Comparison of ENCODE assay signal across 14 cellular contexts in genomic region chr1:47711211-47711847, GRCh38.
"Had no signal": no experiment of that assay in that cellular context is flagged by ENCODE, and none has a peak within 500 bp of the region (broad histone marks: within the 10 kb centered on the region; RNA-seq: fewer than 3 reads in every experiment).

No MANE protein-coding gene starts in this region.

- FAIRE-seq: kidney, TTC549 had no signal

- DNase-seq: cerebellar nuclear complex, cortex of kidney had no signal

- H3K9me3 ChIP-seq: adrenal gland, ascending aorta, gastroesophageal sphincter, thoracic aorta, uterus had no signal

- H3K36me3 ChIP-seq: adrenal gland, ascending aorta, cardiac muscle cell, gastroesophageal sphincter, neural progenitor cell, thoracic aorta, uterus had no signal

- H3K9ac ChIP-seq: neural progenitor cell had no signal

- H3K79me2 ChIP-seq: hepatocyte had no signal

- H2AFZ ChIP-seq: hepatocyte, neural progenitor cell had no signal

- H3K27ac ChIP-seq: adrenal gland, ascending aorta, cardiac muscle cell, gastroesophageal sphincter, hepatocyte, neural progenitor cell, skin epidermis, thoracic aorta, uterus, VCaP had no signal

- H3K27me3 ChIP-seq: ascending aorta had no signal

- H3K4me3 ChIP-seq: cardiac muscle cell, gastroesophageal sphincter, hepatocyte, neural progenitor cell, skin epidermis, uterus had no signal
